In the genomic region with DNA sequence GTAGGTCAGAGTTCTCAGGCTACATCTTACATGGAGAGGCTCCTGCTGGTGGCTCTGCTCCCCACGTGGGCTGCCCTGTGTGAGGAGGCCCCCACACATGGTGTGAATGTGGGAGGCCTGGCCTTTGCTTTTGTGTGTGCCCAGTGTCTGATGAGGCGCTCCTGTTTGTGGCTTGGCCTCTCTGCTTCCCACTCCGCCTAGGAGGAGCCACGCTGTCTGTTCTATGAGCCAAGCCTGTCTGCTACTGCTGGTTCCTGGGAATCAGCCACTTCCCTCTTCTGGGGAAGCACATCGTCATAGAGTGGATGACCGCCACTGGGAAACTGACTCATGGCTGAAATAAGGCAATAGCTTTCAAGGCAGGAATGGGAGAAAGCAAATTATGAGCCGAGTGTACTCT, we compare ENCODE assay signal across 1 cellular context.
TF ChIP-seq lines count a peak whose summit lies in the region.

No MANE protein-coding gene starts in this region.

TF ChIP-seq in IMR-90, 13 proteins besides CTCF, POLR2A, EP300 and RAD21 (continued from another document):
- TF ChIP-seq, protein P1, sequence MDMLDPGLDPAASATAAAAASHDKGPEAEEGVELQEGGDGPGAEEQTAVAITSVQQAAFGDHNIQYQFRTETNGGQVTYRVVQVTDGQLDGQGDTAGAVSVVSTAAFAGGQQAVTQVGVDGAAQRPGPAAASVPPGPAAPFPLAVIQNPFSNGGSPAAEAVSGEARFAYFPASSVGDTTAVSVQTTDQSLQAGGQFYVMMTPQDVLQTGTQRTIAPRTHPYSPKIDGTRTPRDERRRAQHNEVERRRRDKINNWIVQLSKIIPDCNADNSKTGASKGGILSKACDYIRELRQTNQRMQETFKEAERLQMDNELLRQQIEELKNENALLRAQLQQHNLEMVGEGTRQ (IDR thresholded peaks at IDR 0.05; ENCODE audit: low read depth, low read length) = no peak
- TF ChIP-seq MXI1 (IDR thresholded peaks at IDR 0.05; ENCODE audit: borderline replicate concordance, low read depth, low read length) (no peak), RFX5 (IDR thresholded peaks at IDR 0.05; ENCODE audit: low read depth, low read length) (no peak), CHD1 (IDR thresholded peaks at IDR 0.05; ENCODE audit: low read depth, low read length) (no peak), BHLHE40 (IDR thresholded peaks at IDR 0.05; ENCODE audit: low read depth, low read length) (no peak), CEBPB (IDR thresholded peaks at IDR 0.05; ENCODE audit: low read depth, low read length) (no peak), RCOR1 (IDR thresholded peaks at IDR 0.05; ENCODE audit: insufficient replicate concordance, low read length) (no peak)
- TF ChIP-seq, protein P2, sequence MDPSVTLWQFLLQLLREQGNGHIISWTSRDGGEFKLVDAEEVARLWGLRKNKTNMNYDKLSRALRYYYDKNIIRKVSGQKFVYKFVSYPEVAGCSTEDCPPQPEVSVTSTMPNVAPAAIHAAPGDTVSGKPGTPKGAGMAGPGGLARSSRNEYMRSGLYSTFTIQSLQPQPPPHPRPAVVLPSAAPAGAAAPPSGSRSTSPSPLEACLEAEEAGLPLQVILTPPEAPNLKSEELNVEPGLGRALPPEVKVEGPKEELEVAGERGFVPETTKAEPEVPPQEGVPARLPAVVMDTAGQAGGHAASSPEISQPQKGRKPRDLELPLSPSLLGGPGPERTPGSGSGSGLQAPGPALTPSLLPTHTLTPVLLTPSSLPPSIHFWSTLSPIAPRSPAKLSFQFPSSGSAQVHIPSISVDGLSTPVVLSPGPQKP (IDR thresholded peaks at IDR 0.05; ENCODE audit: borderline replicate concordance, low read depth, low read length) = no peak
